In the genomic region with DNA sequence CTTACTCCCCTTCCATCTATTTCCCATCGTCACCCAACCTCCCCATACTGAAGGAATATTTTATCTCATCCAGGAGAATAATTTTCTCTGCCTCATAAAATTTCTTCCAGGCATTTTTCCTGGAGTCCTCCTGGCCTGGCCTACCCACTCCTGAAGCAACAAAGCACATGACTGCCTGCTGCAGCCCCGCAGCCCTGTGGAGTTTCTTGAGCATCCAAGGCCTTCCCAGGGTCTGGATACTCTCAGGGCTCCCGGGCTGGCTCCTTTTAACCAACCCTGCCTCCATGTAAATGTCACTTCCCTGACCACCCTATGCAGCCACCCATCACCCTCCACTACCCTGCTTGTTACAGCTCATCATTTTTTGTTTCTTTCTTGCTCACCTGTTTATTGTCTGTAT, we compare ENCODE assay signal across 24 cellular contexts.
DNase-seq lines count a peak whose midpoint lies in the region; ATAC-seq, FAIRE-seq and TF ChIP-seq lines count a peak whose summit lies in the region.
"Had no signal": no experiment of that assay in that cellular context is flagged by ENCODE, and none has a peak within 500 bp of the region (broad histone marks: within the 10 kb centered on the region; RNA-seq: fewer than 3 reads in every experiment).

No MANE protein-coding gene starts in this region.

- H3K4me3 ChIP-seq in sigmoid colon: no peak overlapping the region
- H3K4me3 ChIP-seq: BLaER1, GM12878 had no signal

- H3K4me1 ChIP-seq in sigmoid colon: no peaks in the 10 kb centered on the region
- H3K4me1 ChIP-seq: BE2C, BLaER1 had no signal

- H3K9me3 ChIP-seq in sigmoid colon: no peaks in the 10 kb centered on the region
- H3K9me3 ChIP-seq: BE2C had no signal

- DNase-seq in islet precursor cell: peak; percentile 53
- peak; percentile 60 for DNase-seq in sigmoid colon
- DNase-seq in NOMO-1 (lab: John Stamatoyannopoulos, UW; ENCODE audit: unreplicated experiment in 2 of 2): no peak
- DNase-seq in GM12892 (ENCODE audit: insufficient read length): no peak
- DNase-seq: 8988T; ACHN; BE2C; C1 segment of cervical spinal cord; CD4-positive, alpha-beta memory T cell; CD4-positive, CD25-positive, alpha-beta regulatory T cell; CD8-positive, alpha-beta memory T cell; COR-L47; DMS 273 treated with DMSO at 0.1 percent for 48 hours; DMS153; DMS53; DMS79; DND-41; EL; GDM1 had no signal

- ATAC-seq in GM21825 (IDR thresholded peaks at IDR 0.05; ENCODE audit: unreplicated experiment): no peak
- ATAC-seq: GM12878 had no signal

- H3K27me3 ChIP-seq in sigmoid colon: no peaks in the 10 kb centered on the region
- H3K27me3 ChIP-seq: BE2C, BLaER1 had no signal

- intact Hi-C loops in sigmoid colon (cut with DNase I): no loop called here

- no peak for TF ChIP-seq EP300 in sigmoid colon (IDR thresholded peaks at IDR 0.05)

- H3K27ac ChIP-seq in sigmoid colon: no peak overlapping the region
- H3K27ac ChIP-seq: BLaER1 had no signal

- H3K36me3 ChIP-seq in sigmoid colon: no peaks in the 10 kb centered on the region
- H3K36me3 ChIP-seq: BE2C, BLaER1 had no signal

- FAIRE-seq in GM12892 (lab: Jason Lieb, UNC): no peak
- FAIRE-seq: A204.1, GM12878, GM19239 had no signal

- TF ChIP-seq POLR2A in sigmoid colon (IDR thresholded peaks at IDR 0.05) (no peak), GM12892 (IDR thresholded peaks at IDR 0.05; ENCODE audit: low read depth, low read length) (no peak)

- WGBS in sigmoid colon, 2 donors: 71 to 74% methylated on average over 3 of the region's 3 CpGs

- no peak for TF ChIP-seq CTCF in sigmoid colon (IDR thresholded peaks at IDR 0.05)

Comparison
In these comparisons a context has a peak if more than half of its experiments do, and no peak if none do; other contexts are left out.
1. DNase-seq: peak in islet precursor cell (single experiment) and sigmoid colon (single experiment); none in NOMO-1 (0 of 2) and GM12892 (single experiment).